ENCODE assay signal across 8 cellular contexts in genomic region chr16:74296465-74297295, GRCh38. TPM values are rescaled to one million over a fixed set of nuclear protein-coding genes. Genes with fewer than 3 reads are reported as not detected.
DNase-seq lines count a peak whose midpoint lies in the region; ATAC-seq lines count a peak whose summit lies in the region.

PSMD7 (plus strand) TSS chr16:74296814; CDS start chr16:74296915, 101 bp downstream.

- peak; percentile 35 to 95 (median 90) for DNase-seq in C1 segment of cervical spinal cord (lab: John Stamatoyannopoulos, UW)
- DNase-seq in NCI-H748 (lab: John Stamatoyannopoulos, UW; ENCODE audit: unreplicated experiment), result peak; percentile 91
- DNase-seq in activated CD4-positive, alpha-beta T cell treated with anti-CD3 and anti-CD28 coated beads, Interleukin-2, amount 50 U/mL, for 24 hours (ENCODE audit: low read depth in 1 of 2, low spot score in 1 of 2), result peak; percentile 83 to 84
- DNase-seq in left lobe of liver (ENCODE audit: low spot score), result peak; percentile 95
- peak; percentile 90 to 91 for DNase-seq in stimulated activated CD4-positive, alpha-beta T cell treated with anti-CD3 and anti-CD28 coated beads, Interleukin-2, amount 100 ng/mL, for 24 hours

- no peaks in the 10 kb centered on the region for H3K27me3 Mint-ChIP-seq in dendritic cell treated with granulocyte-macrophage colony-stimulating factor and Interleukin-4, amounts not matched to agents 40 ng/mL and 50 ng/mL, for 4 days

- H3K4me3 Mint-ChIP-seq in dendritic cell treated with granulocyte-macrophage colony-stimulating factor and Interleukin-4, amounts not matched to agents 40 ng/mL and 50 ng/mL, for 4 days, result peak within 1 kb of the TSS; percentile 94

- H3K4me1 Mint-ChIP-seq in dendritic cell treated with granulocyte-macrophage colony-stimulating factor and Interleukin-4, amounts not matched to agents 40 ng/mL and 50 ng/mL, for 4 days (ENCODE audit: low read depth), result peaks cover 31% of the 10 kb centered on the region

- peaks cover 8% of the 10 kb centered on the region for H3K9me3 Mint-ChIP-seq in dendritic cell treated with granulocyte-macrophage colony-stimulating factor and Interleukin-4, amounts not matched to agents 40 ng/mL and 50 ng/mL, for 4 days

- intact Hi-C loops in dendritic cell treated with granulocyte-macrophage colony-stimulating factor and Interleukin-4, amounts not matched to agents 40 ng/mL and 50 ng/mL, for 4 days (cut with micrococcal nuclease), result loop anchor here (10.0 kb wide), 1 partner anchor 308 kb away; the partner anchor contains the start of gene GLG1

- H3K36me3 Mint-ChIP-seq in dendritic cell treated with granulocyte-macrophage colony-stimulating factor and Interleukin-4, amounts not matched to agents 40 ng/mL and 50 ng/mL, for 4 days (ENCODE audit: low read depth), result peaks cover 54% of the 10 kb centered on the region

- peak within 1 kb of the TSS; percentile 98 for H3K27ac Mint-ChIP-seq in dendritic cell treated with granulocyte-macrophage colony-stimulating factor and Interleukin-4, amounts not matched to agents 40 ng/mL and 50 ng/mL, for 4 days

- peak; percentile 91 for ATAC-seq in GM19351 (IDR thresholded peaks at IDR 0.05; ENCODE audit: unreplicated experiment)
- ATAC-seq in HG03520 (IDR thresholded peaks at IDR 0.05; ENCODE audit: unreplicated experiment), result peak; percentile 90
- ATAC-seq in left lobe of liver, result peak; percentile 93

RNA-seq across cellular contexts. Expression of gene PSMD7, which starts in this region (rescaled TPM):
- 39.4 TPM for total RNA-seq in left lobe of liver

Comparison
In these comparisons a context has a peak if more than half of its experiments do, and no peak if none do; other contexts are left out.
1. Peak in every context shown above with its lines: DNase-seq and ATAC-seq.